2 cellular contexts compared by ENCODE assay signal in the genomic region with DNA sequence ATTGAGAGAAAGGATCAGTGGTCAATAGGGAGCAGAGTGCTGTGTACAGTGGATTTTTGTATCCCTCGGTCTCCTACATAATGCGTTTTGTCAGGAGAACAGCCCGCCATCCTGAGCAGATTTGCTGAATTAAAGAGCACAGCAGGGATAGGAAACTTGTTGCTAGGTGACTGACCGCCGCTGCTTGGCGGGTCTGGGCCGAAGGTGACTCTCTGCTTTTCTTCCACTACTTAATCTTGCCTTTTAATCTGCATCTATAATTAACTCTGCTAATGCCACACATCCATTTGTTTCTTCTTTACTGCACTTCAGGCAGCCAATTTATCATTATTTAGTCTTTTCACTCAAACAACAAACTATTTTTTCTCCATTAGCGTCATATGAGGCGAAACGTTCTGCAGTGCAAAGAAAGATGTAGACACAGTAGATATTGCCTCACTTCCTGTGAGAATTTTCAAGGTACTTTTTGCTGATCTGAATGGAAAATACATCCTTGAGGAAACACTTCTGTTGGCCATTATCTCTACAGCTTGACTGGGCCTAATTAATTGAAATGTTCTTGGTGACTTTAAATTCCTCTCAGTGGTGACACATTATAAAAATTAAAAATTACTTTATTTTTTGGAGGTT.
A peak's percentile ranks its signal among the peaks of the same experiment; 100 is the strongest.
TF ChIP-seq lines count a peak whose summit lies in the region.

No MANE protein-coding gene starts in this region.

TF ChIP-seq in HEK293T, 16 proteins besides CTCF, POLR2A, EP300 and RAD21:
- TF ChIP-seq TARDBP (IDR thresholded peaks at IDR 0.05) (no peak), ARNT (IDR thresholded peaks at IDR 0.05) (no peak)

TF ChIP-seq in K562, 482 proteins besides CTCF, POLR2A, EP300 and RAD21:
- TF ChIP-seq RFX1 (IDR thresholded peaks at IDR 0.05), result 0 out of 2 replicates have a peak, but pooled peaks have one; percentile 15
- TF ChIP-seq ZNF77 (CRISPR knock-in tag; IDR thresholded peaks at IDR 0.05), result no peak
- TF ChIP-seq CEBPZ (IDR thresholded peaks at IDR 0.05; ENCODE audit: borderline replicate concordance, low read depth, low read length), result no peak
